18 cellular contexts compared by ENCODE assay signal in genomic region chr7:68199951-68200660, GRCh38.
"Had no signal": no experiment of that assay in that cellular context is flagged by ENCODE, and none has a peak within 500 bp of the region (broad histone marks: within the 10 kb centered on the region; RNA-seq: fewer than 3 reads in every experiment).

No MANE protein-coding gene starts in this region.

- H3K4me1 ChIP-seq: foreskin keratinocyte, stomach had no signal

- H3K27ac ChIP-seq: foreskin keratinocyte, hepatocyte, stomach, thoracic aorta had no signal

- DNase-seq: dermis blood vessel endothelial cell; foreskin keratinocyte; head of caudate nucleus; kidney; left colon; left ventricle myocardium superior; mesendoderm; naive thymus-derived CD4-positive, alpha-beta T cell; posterior cingulate gyrus; stimulated activated CD4-positive, alpha-beta T cell treated with anti-CD3 and anti-CD28 coated beads, Interleukin-2, amount 100 ng/mL, for 24 hours; stimulated activated CD4-positive, alpha-beta T cell treated with anti-CD3 and anti-CD28 coated beads, Interleukin-4, amount 100 ng/mL, for 4 hours; stimulated activated naive B cell treated with anti-CD40 and anti-IgM and Interleukin-4, amounts not matched to agents 10 μg/mL and 1 μg/mL and 100 μg/mL, for 72 hours; stomach; substantia nigra; trophoblast cell had no signal

- ATAC-seq: foreskin keratinocyte; left colon; left ventricle myocardium superior; naive thymus-derived CD4-positive, alpha-beta T cell; sciatic nerve; stimulated activated naive B cell treated with anti-CD40 and anti-IgM and Interleukin-4, amounts not matched to agents 10 μg/mL and 1 μg/mL and 100 μg/mL, for 72 hours had no signal

- H3K27me3 ChIP-seq: foreskin keratinocyte, hepatocyte, stomach had no signal

- H3K9me3 ChIP-seq: thoracic aorta had no signal

- H3K4me3 ChIP-seq: hepatocyte, stomach, thoracic aorta had no signal

- H3K36me3 ChIP-seq: stomach, thoracic aorta had no signal
